8 cellular contexts compared by ENCODE assay signal in genomic region chr10:86599729-86600128, GRCh38.
DNase-seq lines count a peak whose midpoint lies in the region; ATAC-seq, FAIRE-seq and TF ChIP-seq lines count a peak whose summit lies in the region.

No MANE protein-coding gene starts in this region.

- H2AFZ ChIP-seq in Loucy (ENCODE audit: low read length): peak overlapping the region; percentile 65; the same call in 1 of the 2 replicates

- peak; percentile 85 for ATAC-seq in GM21576 (IDR thresholded peaks at IDR 0.05; ENCODE audit: unreplicated experiment)

- no peaks in the 10 kb centered on the region for H4K20me1 ChIP-seq in Loucy (ENCODE audit: insufficient read depth, low read length, poor library complexity, severe bottlenecking)

- H3K9me3 ChIP-seq in Loucy (ENCODE audit: insufficient read depth, low read depth, low read length): no peaks in the 10 kb centered on the region

- no peak overlapping the region for H3K4me2 ChIP-seq in Loucy (ENCODE audit: low read depth, low read length, poor library complexity, severe bottlenecking)

- no peaks in the 10 kb centered on the region for H3K9me2 ChIP-seq in Loucy (replicated peaks; ENCODE audit: low read depth, low read length)

- no peak overlapping the region for H3K9ac ChIP-seq in Loucy (ENCODE audit: low read depth, low read length, poor library complexity, severe bottlenecking)

- H3K36me3 ChIP-seq in Loucy (ENCODE audit: insufficient read depth, low read length): no peaks in the 10 kb centered on the region

- no peak overlapping the region for H3K4me3 ChIP-seq in Loucy (ENCODE audit: low read length, poor library complexity, severe bottlenecking)

- H3F3A ChIP-seq in Loucy (ENCODE audit: low read depth): no peaks in the 10 kb centered on the region

- DNase-seq in GM18507 (ENCODE audit: extremely low spot score, insufficient read length, low read depth) (no peak), iPS DF 4.7 (ENCODE audit: extremely low read depth, low spot score) (peak; percentile 68), NCI-H2227 treated with DMSO at 0.1 percent for 48 hours (lab: John Stamatoyannopoulos, UW) (no peak), germinal center (ENCODE audit: low spot score) (no peak), OCI-M2 (lab: John Stamatoyannopoulos, UW; ENCODE audit: unreplicated experiment) (no peak), AG20443 (ENCODE audit: low spot score) (no peak)

- TF ChIP-seq CTCF in Loucy (conservative IDR thresholded peaks at IDR 0.05; ENCODE audit: low read length): no peak

- H3K27me3 ChIP-seq in Loucy (ENCODE audit: insufficient read depth, low read length, poor library complexity, severe bottlenecking): no peaks in the 10 kb centered on the region

- peak; percentile 85 for FAIRE-seq in GM18507 (lab: Jason Lieb, UNC)

- H3K4me1 ChIP-seq in Loucy (ENCODE audit: insufficient read depth, low read length, poor library complexity, severe bottlenecking): no peaks in the 10 kb centered on the region

- no peaks in the 10 kb centered on the region for H3K79me2 ChIP-seq in Loucy (ENCODE audit: insufficient read depth, low read length)
